9 cellular contexts compared by ENCODE assay signal in the genomic region with DNA sequence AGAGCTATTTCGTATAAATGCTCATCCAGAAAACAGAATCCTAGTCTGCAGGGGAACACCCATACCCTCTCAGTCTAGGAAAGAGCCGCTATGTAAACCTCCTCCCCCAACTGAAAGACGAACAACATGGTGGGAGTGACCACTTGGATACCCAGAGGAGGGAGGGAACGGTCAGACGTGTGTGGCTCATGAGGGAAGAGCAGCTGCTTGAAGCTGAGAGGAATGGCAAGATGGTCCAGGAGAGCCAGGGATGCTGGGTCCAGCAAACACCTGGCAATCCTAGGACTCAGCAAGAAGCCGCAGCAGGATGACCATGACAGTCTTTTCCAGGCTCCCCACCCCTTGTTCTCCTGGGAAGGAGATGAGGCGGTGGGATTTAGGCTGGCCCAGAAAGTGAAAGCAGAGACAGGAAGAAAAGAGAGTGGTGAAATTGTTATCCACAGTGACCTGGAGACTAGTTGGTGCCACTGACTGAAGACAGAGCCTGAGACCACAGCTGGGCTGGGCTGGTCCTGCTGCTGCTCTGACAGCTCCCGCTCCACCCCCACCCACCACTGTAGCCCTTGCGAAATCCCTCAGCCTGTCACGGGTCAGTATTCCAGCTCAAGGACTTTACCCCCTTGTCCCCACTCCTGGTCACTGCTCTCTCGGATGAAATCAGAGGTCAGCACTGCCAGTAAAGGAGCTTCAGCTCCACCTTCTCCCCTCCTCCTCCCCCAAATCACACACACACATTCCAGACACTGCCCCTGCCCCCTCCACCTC. TPM values are rescaled to one million over a fixed set of nuclear protein-coding genes. Genes with fewer than 3 reads are reported as not detected.
DNase-seq lines count a peak whose midpoint lies in the region; ATAC-seq, FAIRE-seq and TF ChIP-seq lines count a peak whose summit lies in the region.
"Had no signal": no experiment of that assay in that cellular context is flagged by ENCODE, and none has a peak within 500 bp of the region (broad histone marks: within the 10 kb centered on the region; RNA-seq: fewer than 3 reads in every experiment).

No MANE protein-coding gene starts in this region.

- peak overlapping the region; percentile 26; the same call in 1 of the 3 replicates for H3K27ac ChIP-seq in K562 (ENCODE audit: extremely low read depth, low read depth, low read length)
- peak overlapping the region; percentile 84 for H3K27ac ChIP-seq in stomach smooth muscle (ENCODE audit: low read length)

- TF ChIP-seq POLR2A in K562 (conservative IDR thresholded peaks at IDR 0.05), result no peak

- WGBS in K562 (ENCODE audit: insufficient coverage, low coverage, missing lambda C conversion rate), result 37% methylated on average over 11 of the region's 11 CpGs

- H2AFZ ChIP-seq in K562 (ENCODE audit: low read depth, low read length), result no peak overlapping the region

- H3K9ac ChIP-seq in K562 (ENCODE audit: insufficient read depth in 1 of 2, low read depth in 2 of 2, low read length in 2 of 2), result peak overlapping the region in 1 of 2 experiments; percentile 81; a peak in 2 of 4 replicates
- peak overlapping the region; percentile 6 to 29 for H3K9ac ChIP-seq in stomach smooth muscle (ENCODE audit: low read length in 2 of 2)

- DNase-seq in SIG-M5 treated with dmso at 0.1 percent for 504 hours (lab: John Stamatoyannopoulos, UW; ENCODE audit: unreplicated experiment) (peak; percentile 57), SIG-M5 (lab: John Stamatoyannopoulos, UW) (no peak), K562 (ENCODE audit: extremely low read depth in 1 of 4, low spot score in 3 of 4) (peak in 1 of 4 experiments; percentile 55), kidney tubule cell (ENCODE audit: low spot score) (peak; percentile 59), 8988T (no peak), NCI-H1105 (lab: John Stamatoyannopoulos, UW) (no peak), NCI-H524 (lab: John Stamatoyannopoulos, UW) (no peak)

- intact Hi-C loops in K562 (cut with micrococcal nuclease), result loop anchor here (10.0 kb wide), 1 partner anchor 356 kb away; no protein-coding TSS in a partner anchor

- no peak for TF ChIP-seq RAD21 in K562 (CRISPR knock-in tag; conservative IDR thresholded peaks at IDR 0.05 in 1 of 2, IDR thresholded peaks at IDR 0.05 in 1 of 2)

- H3K4me3 ChIP-seq in K562 (no peak overlapping the region), stomach smooth muscle (ENCODE audit: low read length in 2 of 2) (peak overlapping the region; percentile 34 to 86)

- H3K9me3 ChIP-seq in K562 (replicated peaks; ENCODE audit: control insufficient read depth, insufficient read depth, low read depth, low read length), result no peaks in the 10 kb centered on the region
- H3K9me3 ChIP-seq in stomach smooth muscle (ENCODE audit: control insufficient read depth in 2 of 2, low read length in 2 of 2), result no peaks in the 10 kb centered on the region

- BruUV-seq in K562 (replicated peaks; lab: Mats Ljungman, UMichigan), result no TSS peak

- peaks cover 66% of the 10 kb centered on the region; the same call in 2 of the 3 replicates for H3K36me3 ChIP-seq in K562 (ENCODE audit: control insufficient read depth, insufficient read depth, low read length)
- H3K36me3 ChIP-seq in stomach smooth muscle (ENCODE audit: control insufficient read depth in 2 of 2, insufficient read depth in 2 of 2, low read length in 2 of 2), result peaks cover 28% of the 10 kb centered on the region in 2 donors

- POLR2A ChIA-PET in K562 (lab: Yijun Ruan, JAX), result interaction anchor here (0.6 to 7.5 kb wide), 7 partner anchors 8 to 396 kb away, joined by 3 to 64 read pairs (median 4); partner anchors contain the start of genes ANXA9 and MCL1

- peak overlapping the region; percentile 92 for H3K4me2 ChIP-seq in K562 (ENCODE audit: insufficient read depth, low read length)

- peaks cover 38% of the 10 kb centered on the region for H4K20me1 ChIP-seq in K562 (replicated peaks; ENCODE audit: control insufficient read depth, insufficient read depth, low read length)

- TF ChIP-seq CTCF in K562 (IDR thresholded peaks at IDR 0.05 in 2 of 3, conservative IDR thresholded peaks at IDR 0.05 in 1 of 3; ENCODE audit: insufficient read depth in 2 of 3, low read depth in 1 of 3, low read length in 3 of 3), result no peak

- CTCF ChIA-PET in K562 (lab: Yijun Ruan, JAX; ENCODE audit: low intra/inter-chr PET ratio), result interaction anchor here (0.7 kb wide), 1 partner anchor 277 kb away, joined by 3 read pairs; no protein-coding TSS in a partner anchor

- H3K9me1 ChIP-seq in K562 (ENCODE audit: control insufficient read depth, insufficient read depth, low read length), result peaks cover 5% of the 10 kb centered on the region

- in situ Hi-C loops in K562 (cut with MboI), result no loop called here

- FAIRE-seq in K562 (lab: Jason Lieb, UNC), result no peak

- peaks cover 32 to 48% of the 10 kb centered on the region in 2 experiments for H3K4me1 ChIP-seq in K562 (replicated peaks in 1 of 2; ENCODE audit: control insufficient read depth in 2 of 2, insufficient read depth in 2 of 2, low read length in 2 of 2)
- peaks cover 48% of the 10 kb centered on the region for H3K4me1 ChIP-seq in stomach smooth muscle (ENCODE audit: control insufficient read depth, insufficient read depth, low read length)

- no peaks in the 10 kb centered on the region for H3K27me3 ChIP-seq in K562 (ENCODE audit: control insufficient read depth in 2 of 2, insufficient read depth in 2 of 2, low read length in 2 of 2)
- no peaks in the 10 kb centered on the region for H3K27me3 ChIP-seq in stomach smooth muscle (ENCODE audit: control insufficient read depth in 1 of 2, insufficient read depth in 2 of 2, low read length in 2 of 2)

- peak; percentile 4; the same call in 1 of the 3 replicates for ATAC-seq in K562

- TF ChIP-seq EP300 in K562 (IDR thresholded peaks at IDR 0.05; ENCODE audit: low read length), result no peak

- H3K79me2 ChIP-seq in K562 (ENCODE audit: control insufficient read depth, insufficient read depth, low read length), result peaks cover 77% of the 10 kb centered on the region

RNA-seq across cellular contexts. Expression of gene CERS2, which starts 3.6 kb away (rescaled TPM):
- 248 and 437 TPM in 2 replicates for total RNA-seq in K562 (2011; cell fraction: chromatin; rRNA removed; ENCODE audit: low replicate concordance)
- 367 and 410 TPM in 2 replicates for total RNA-seq in K562 (2011; cell fraction: nucleolus; rRNA removed)
- total RNA-seq in K562 (2011; cell fraction: nucleoplasm; rRNA removed), result 413 and 472 TPM in 2 replicates
- total RNA-seq in K562 (2014; rRNA removed) (103 and 124 TPM in 2 replicates), K562 (2014; rRNA removed; fragmentation: Illumina TruSeq; extraction: Trizol) (147 and 163 TPM in 2 replicates), K562 (2015; rRNA removed; fragmentation: Illumina TruSeq; extraction: Trizol) (127 and 129 TPM in 2 replicates), K562 (2021) (233 and 235 TPM in 2 replicates)
- polyA plus RNA-seq in K562 (2011; rRNA removed) (170 and 234 TPM in 2 replicates), K562 (2014; fragmentation: Illumina TruSeq; extraction: Trizol) (272 and 295 TPM in 2 replicates), K562 (2014; fragmentation: Nextera tagmentation; extraction: Ambion mirVana) (10 to 100 TPM; 23.4 to 30.0 TPM), K562 (2014; rRNA removed) (132 and 136 TPM in 2 replicates)
- polyA plus RNA-seq in K562 (2011; cell fraction: cytosol; rRNA removed), result 171 and 248 TPM in 2 replicates
- polyA plus RNA-seq in K562 (2011; cell fraction: nucleus; rRNA removed), result 320 and 498 TPM in 2 replicates
- polyA plus RNA-seq in K562 (2012), result 121 and 218 TPM in 2 replicates
- 208 and 219 TPM in 2 replicates for polyA minus RNA-seq in K562 (2011; rRNA and poly(A)+ RNA removed)
- 96.4 and 123 TPM in 2 replicates for polyA minus RNA-seq in K562 (2011; cell fraction: cytosol; rRNA and poly(A)+ RNA removed)
- 53.7 and 99.9 TPM in 2 replicates for polyA minus RNA-seq in K562 (2011; cell fraction: nucleus; rRNA and poly(A)+ RNA removed)

RNA-seq across cellular contexts. Expression of gene ANXA9, which starts 11.1 kb away (rescaled TPM):
- 1.5 and 3.7 TPM in 2 replicates for total RNA-seq in K562 (2011; cell fraction: chromatin; rRNA removed; ENCODE audit: low replicate concordance)
- 1.6 and 1.7 TPM in 2 replicates for total RNA-seq in K562 (2011; cell fraction: nucleolus; rRNA removed)
- 1.1 and 1.2 TPM in 2 replicates for total RNA-seq in K562 (2011; cell fraction: nucleoplasm; rRNA removed)
- total RNA-seq in K562 (2014; rRNA removed), result 0.36 and 0.49 TPM in 2 replicates
- 0.48 and 0.58 TPM in 2 replicates for total RNA-seq in K562 (2014; rRNA removed; fragmentation: Illumina TruSeq; extraction: Trizol)
- total RNA-seq in K562 (2015; rRNA removed; fragmentation: Illumina TruSeq; extraction: Trizol), result 0.87 and 1.1 TPM in 2 replicates
- 0.55 and 0.96 TPM in 2 replicates for total RNA-seq in K562 (2021)
- polyA plus RNA-seq in K562 (2011; rRNA removed), result 0.88 and 1.6 TPM in 2 replicates
- polyA plus RNA-seq in K562 (2011; cell fraction: cytosol; rRNA removed), result 1.3 and 3.2 TPM in 2 replicates
- polyA plus RNA-seq in K562 (2011; cell fraction: nucleus; rRNA removed), result 1.7 and 2.9 TPM in 2 replicates
- polyA plus RNA-seq in K562 (2012), result 2.6 and 3.4 TPM in 2 replicates
- polyA plus RNA-seq in K562 (2014; fragmentation: Illumina TruSeq; extraction: Trizol), result 0.79 and 1.1 TPM in 2 replicates
- under 1 TPM; 0.24 to 0.57 TPM for polyA plus RNA-seq in K562 (2014; fragmentation: Nextera tagmentation; extraction: Ambion mirVana)
- polyA plus RNA-seq in K562 (2014; rRNA removed), result 0.56 and 1.2 TPM in 2 replicates
- 0.99 and 1.5 TPM in 2 replicates for polyA minus RNA-seq in K562 (2011; rRNA and poly(A)+ RNA removed)
- 1.2 TPM in 1 of 2 replicates, not detected in the other for polyA minus RNA-seq in K562 (2011; cell fraction: cytosol; rRNA and poly(A)+ RNA removed)
- polyA minus RNA-seq in K562 (2011; cell fraction: nucleus; rRNA and poly(A)+ RNA removed), result 1.2 and 1.3 TPM in 2 replicates
- total RNA-seq: T-helper 2 cell treated with Interferon-gamma antibody and Interleukin-4, amounts not matched to agents 100 ng/mL and 5 ng/mL, for 36 hours had no signal

RNA-seq across cellular contexts. Expression of gene MINDY1, which starts 35.7 kb away (rescaled TPM):
- 16.9 and 36.3 TPM in 2 replicates for total RNA-seq in K562 (2011; cell fraction: chromatin; rRNA removed; ENCODE audit: low replicate concordance)
- total RNA-seq in K562 (2011; cell fraction: nucleolus; rRNA removed), result 15.0 and 17.3 TPM in 2 replicates
- 15.4 and 19.2 TPM in 2 replicates for total RNA-seq in K562 (2011; cell fraction: nucleoplasm; rRNA removed)
- total RNA-seq in K562 (2014; rRNA removed) (6.0 and 8.2 TPM in 2 replicates), K562 (2014; rRNA removed; fragmentation: Illumina TruSeq; extraction: Trizol) (5.6 TPM in 2 replicates), K562 (2015; rRNA removed; fragmentation: Illumina TruSeq; extraction: Trizol) (5.9 and 6.7 TPM in 2 replicates), K562 (2021) (8.6 and 9.8 TPM in 2 replicates)
- polyA plus RNA-seq in K562 (2011; rRNA removed) (4.3 and 5.4 TPM in 2 replicates), K562 (2014; fragmentation: Illumina TruSeq; extraction: Trizol) (9.1 and 11.0 TPM in 2 replicates), K562 (2014; fragmentation: Nextera tagmentation; extraction: Ambion mirVana) (1 to 10 TPM in 1 of 2 experiments, under 1 TPM in 1; 0.49 to 1.4 TPM), K562 (2014; rRNA removed) (6.0 and 6.1 TPM in 2 replicates)
- polyA plus RNA-seq in K562 (2011; cell fraction: cytosol; rRNA removed), result 5.1 and 6.6 TPM in 2 replicates
- 12.9 and 19.3 TPM in 2 replicates for polyA plus RNA-seq in K562 (2011; cell fraction: nucleus; rRNA removed)
- 7.4 and 12.9 TPM in 2 replicates for polyA plus RNA-seq in K562 (2012)
- polyA minus RNA-seq in K562 (2011; rRNA and poly(A)+ RNA removed), result 5.2 and 7.1 TPM in 2 replicates
- 6.5 and 7.9 TPM in 2 replicates for polyA minus RNA-seq in K562 (2011; cell fraction: cytosol; rRNA and poly(A)+ RNA removed)
- polyA minus RNA-seq in K562 (2011; cell fraction: nucleus; rRNA and poly(A)+ RNA removed), result 4.6 and 4.8 TPM in 2 replicates

RNA-seq across cellular contexts. Expression of gene PRUNE1, which starts 37.2 kb away (rescaled TPM):
- 30.9 and 35.7 TPM in 2 replicates for total RNA-seq in K562 (2011; cell fraction: chromatin; rRNA removed; ENCODE audit: low replicate concordance)
- 17.5 and 18.4 TPM in 2 replicates for total RNA-seq in K562 (2011; cell fraction: nucleolus; rRNA removed)
- 26.4 and 27.8 TPM in 2 replicates for total RNA-seq in K562 (2011; cell fraction: nucleoplasm; rRNA removed)
- total RNA-seq in K562 (2014; rRNA removed) (20.8 and 24.8 TPM in 2 replicates), K562 (2014; rRNA removed; fragmentation: Illumina TruSeq; extraction: Trizol) (23.1 and 25.4 TPM in 2 replicates), K562 (2015; rRNA removed; fragmentation: Illumina TruSeq; extraction: Trizol) (23.2 and 25.4 TPM in 2 replicates), K562 (2021) (26.2 and 26.6 TPM in 2 replicates)
- polyA plus RNA-seq in K562 (2011; rRNA removed) (48.3 and 49.9 TPM in 2 replicates), K562 (2014; fragmentation: Illumina TruSeq; extraction: Trizol) (33.7 and 43.4 TPM in 2 replicates), K562 (2014; fragmentation: Nextera tagmentation; extraction: Ambion mirVana) (10 to 100 TPM; 16.7 to 27.7 TPM), K562 (2014; rRNA removed) (26.2 and 26.7 TPM in 2 replicates)
- 44.2 and 59.4 TPM in 2 replicates for polyA plus RNA-seq in K562 (2011; cell fraction: cytosol; rRNA removed)
- polyA plus RNA-seq in K562 (2011; cell fraction: nucleus; rRNA removed), result 25.7 and 33.3 TPM in 2 replicates
- polyA plus RNA-seq in K562 (2012), result 20.7 and 32.8 TPM in 2 replicates
- 46.5 and 49.2 TPM in 2 replicates for polyA minus RNA-seq in K562 (2011; rRNA and poly(A)+ RNA removed)
- polyA minus RNA-seq in K562 (2011; cell fraction: cytosol; rRNA and poly(A)+ RNA removed), result 21.6 and 22.0 TPM in 2 replicates
- polyA minus RNA-seq in K562 (2011; cell fraction: nucleus; rRNA and poly(A)+ RNA removed), result 7.1 and 15.2 TPM in 2 replicates

RNA-seq across cellular contexts. Expression of gene SETDB1, which starts 44.8 kb away (rescaled TPM):
- total RNA-seq in K562 (2011; cell fraction: chromatin; rRNA removed; ENCODE audit: low replicate concordance), result 217 and 258 TPM in 2 replicates
- 89.1 and 94.5 TPM in 2 replicates for total RNA-seq in K562 (2011; cell fraction: nucleolus; rRNA removed)
- total RNA-seq in K562 (2011; cell fraction: nucleoplasm; rRNA removed), result 122 and 127 TPM in 2 replicates
- total RNA-seq in K562 (2014; rRNA removed) (24.0 and 33.0 TPM in 2 replicates), K562 (2014; rRNA removed; fragmentation: Illumina TruSeq; extraction: Trizol) (44.5 and 48.9 TPM in 2 replicates), K562 (2015; rRNA removed; fragmentation: Illumina TruSeq; extraction: Trizol) (38.0 and 38.2 TPM in 2 replicates), K562 (2021) (43.8 and 46.3 TPM in 2 replicates)
- polyA plus RNA-seq in K562 (2011; rRNA removed) (64.4 and 66.9 TPM in 2 replicates), K562 (2014; fragmentation: Illumina TruSeq; extraction: Trizol) (43.9 and 50.1 TPM in 2 replicates), K562 (2014; fragmentation: Nextera tagmentation; extraction: Ambion mirVana) (10 to 100 TPM; 21.5 to 21.8 TPM), K562 (2014; rRNA removed) (36.3 and 42.0 TPM in 2 replicates)
- polyA plus RNA-seq in K562 (2011; cell fraction: cytosol; rRNA removed), result 26.5 and 39.1 TPM in 2 replicates
- polyA plus RNA-seq in K562 (2011; cell fraction: nucleus; rRNA removed), result 77.6 and 108 TPM in 2 replicates
- 35.4 and 36.2 TPM in 2 replicates for polyA plus RNA-seq in K562 (2012)
- 128 and 129 TPM in 2 replicates for polyA minus RNA-seq in K562 (2011; rRNA and poly(A)+ RNA removed)
- polyA minus RNA-seq in K562 (2011; cell fraction: cytosol; rRNA and poly(A)+ RNA removed), result 31.8 and 36.6 TPM in 2 replicates
- 26.4 and 49.3 TPM in 2 replicates for polyA minus RNA-seq in K562 (2011; cell fraction: nucleus; rRNA and poly(A)+ RNA removed)

Comparison
In these comparisons a context has a peak if more than half of its experiments do, and no peak if none do; other contexts are left out.
1. DNase-seq: peak in SIG-M5 treated with dmso at 0.1 percent for 504 hours (single experiment) and kidney tubule cell (single experiment); none in SIG-M5 (single experiment), 8988T (single experiment), NCI-H1105 (single experiment) and NCI-H524 (0 of 2).